In the genomic region with DNA sequence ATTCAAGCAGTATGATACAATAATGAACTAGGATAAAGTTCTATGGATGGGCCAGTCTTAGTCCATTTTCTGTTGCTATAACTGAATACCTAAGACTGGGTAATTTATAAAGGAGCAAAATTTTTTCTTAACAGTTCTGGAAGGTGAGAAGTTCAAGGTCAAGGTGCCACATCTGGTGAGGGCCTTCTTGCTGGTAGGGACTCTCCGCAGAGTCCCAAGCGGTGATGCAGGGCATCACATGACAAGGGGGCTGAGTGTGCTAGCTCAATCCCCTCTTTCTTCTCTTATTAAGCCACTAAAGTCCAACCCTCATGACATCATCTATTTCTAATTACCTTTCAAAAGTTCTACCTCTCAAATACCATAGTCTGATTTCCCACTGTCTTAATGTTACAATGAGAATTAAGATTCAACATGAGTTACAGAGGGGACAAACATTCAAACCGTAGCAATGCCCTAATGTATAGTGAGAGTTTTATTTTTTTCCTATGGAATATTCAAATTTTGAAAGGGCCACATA, we compare ENCODE assay signal across 21 cellular contexts.
"Had no signal": no experiment of that assay in that cellular context is flagged by ENCODE, and none has a peak within 500 bp of the region (broad histone marks: within the 10 kb centered on the region; RNA-seq: fewer than 3 reads in every experiment).

No MANE protein-coding gene starts in this region.

- H3K9me3 ChIP-seq: MG63, SJSA1 had no signal

- H3K27me3 ChIP-seq: MG63, SJSA1 had no signal

- H3K27me3 Mint-ChIP-seq: IgD-negative memory B cell had no signal

- H3K4me3 ChIP-seq: K562, MG63, SJSA1, SK-N-MC had no signal

- DNase-seq: MG63, NCI-H1092, NCI-H1105 treated with DMSO at 0.1 percent for 48 hours, NCI-H1436, NCI-H187, NCI-H2029, NCI-H2081 treated with DMSO at 0.1 percent for 48 hours, NCI-H2171, NCI-H226, NCI-H446, NCI-H510A, NCI-H524 treated with DMSO at 0.1 percent for 48 hours, NCI-H69, NCI-H774, Right ventricle myocardium superior, RPMI8226, SIG-M5 had no signal

- H3K9me3 Mint-ChIP-seq: IgD-negative memory B cell had no signal

- H3K27ac Mint-ChIP-seq: IgD-negative memory B cell had no signal

- FAIRE-seq: K562 had no signal

- H3K27ac ChIP-seq: SJSA1, SK-N-MC had no signal

- H3K4me1 ChIP-seq: SJSA1 had no signal

- H3K4me3 Mint-ChIP-seq: IgD-negative memory B cell had no signal

- ATAC-seq: K562 had no signal
